ENCODE assay signal across 12 cellular contexts in the genomic region with DNA sequence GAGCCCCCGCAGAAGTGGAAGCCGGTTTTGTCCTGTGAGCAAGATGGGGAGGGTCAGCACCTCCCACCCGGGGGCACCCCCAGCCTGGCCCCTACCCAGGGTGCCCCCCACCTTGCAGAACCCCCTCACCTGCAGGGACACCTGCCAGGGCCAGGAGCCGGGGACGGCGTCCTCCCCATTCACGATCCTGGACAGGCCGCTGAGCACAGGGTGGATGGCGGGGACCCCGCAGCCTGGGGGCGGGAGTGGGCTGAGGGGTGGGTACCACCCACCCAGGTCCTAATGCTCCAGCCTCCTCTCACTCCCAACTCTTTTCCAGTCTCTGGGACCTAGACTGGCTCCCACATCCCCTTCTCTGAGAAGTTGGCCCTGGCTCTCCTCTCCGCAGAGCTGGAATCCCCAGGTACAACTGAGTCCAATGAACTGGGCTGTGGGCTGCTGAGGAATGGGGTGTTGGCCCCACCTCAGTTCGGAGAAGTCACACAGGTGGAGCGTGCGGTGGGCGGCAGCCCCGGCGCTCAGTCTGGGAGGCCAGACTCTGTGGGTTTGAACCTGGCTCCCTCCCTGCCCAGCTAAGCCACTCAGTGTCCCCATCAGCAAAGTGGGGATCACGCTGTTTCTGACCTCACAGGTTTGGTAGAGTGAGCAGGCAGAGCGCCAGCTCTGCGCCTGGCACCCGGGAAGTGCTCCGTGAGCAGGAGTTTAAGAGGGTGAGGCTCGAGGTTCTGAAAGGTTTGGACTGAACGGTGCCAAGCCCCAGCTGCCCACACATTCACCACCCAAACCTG. TPM values are rescaled to one million over a fixed set of nuclear protein-coding genes. Genes with fewer than 3 reads are reported as not detected.
"Had no signal": no experiment of that assay in that cellular context is flagged by ENCODE, and none has a peak within 500 bp of the region (broad histone marks: within the 10 kb centered on the region; RNA-seq: fewer than 3 reads in every experiment).

No MANE protein-coding gene starts in this region.

RNA-seq across cellular contexts. Expression of a gene that starts 0.8 kb away (rescaled TPM):
- total RNA-seq: activated CD8-positive, alpha-beta T cell treated with anti-CD3 and anti-CD28 coated beads, Interleukin-2, amount 10 ng/mL, durations not matched to agents 7 days and 5 days; activated T-helper 1 cell treated with anti-CD3 and anti-CD28 coated beads, Interleukin-12 subunit alpha, Interleukin-12 subunit beta, Interleukin-2, Interleukin-4 antibody, amounts not matched to agents 30 ng/mL and 10 ng/mL and 1 ng/mL, durations not matched to agents 14 hours and 24 hours and 36 hours; cardiac septum; frontal cortex; hepatocyte; left ventricle myocardium superior; skeletal muscle tissue; stomach; suprapubic skin; T-helper 1 cell treated with Interleukin-12 subunit alpha and Interleukin-12 subunit beta and Interleukin-4 antibody, amounts not matched to agents 30 ng/mL and 1 ng/mL, for 36 hours; transverse colon had no signal
- polyA plus RNA-seq: immature natural killer cell had no signal

RNA-seq across cellular contexts. Expression of a gene that starts 12.6 kb away (rescaled TPM):
- total RNA-seq: activated CD8-positive, alpha-beta T cell treated with anti-CD3 and anti-CD28 coated beads, Interleukin-2, amount 10 ng/mL, durations not matched to agents 7 days and 5 days; activated T-helper 1 cell treated with anti-CD3 and anti-CD28 coated beads, Interleukin-12 subunit alpha, Interleukin-12 subunit beta, Interleukin-2, Interleukin-4 antibody, amounts not matched to agents 30 ng/mL and 10 ng/mL and 1 ng/mL, durations not matched to agents 14 hours and 24 hours and 36 hours; cardiac septum; frontal cortex; hepatocyte; left ventricle myocardium superior; skeletal muscle tissue; stomach; suprapubic skin; T-helper 1 cell treated with Interleukin-12 subunit alpha and Interleukin-12 subunit beta and Interleukin-4 antibody, amounts not matched to agents 30 ng/mL and 1 ng/mL, for 36 hours; transverse colon had no signal
- polyA plus RNA-seq: immature natural killer cell had no signal

RNA-seq across cellular contexts. Expression of a gene that starts 45.3 kb away (rescaled TPM):
- total RNA-seq: T-helper 1 cell treated with Interleukin-12 subunit alpha and Interleukin-12 subunit beta and Interleukin-4 antibody, amounts not matched to agents 30 ng/mL and 1 ng/mL, for 36 hours had no signal
- polyA plus RNA-seq: immature natural killer cell had no signal
